1 cellular context compared by ENCODE assay signal in genomic region chr15:49494842-49495241, GRCh38.
TF ChIP-seq lines count a peak whose summit lies in the region.

No MANE protein-coding gene starts in this region.

TF ChIP-seq in IMR-90, 13 proteins besides CTCF, POLR2A, EP300 and RAD21 (continued from another document):
- TF ChIP-seq RFX5 (IDR thresholded peaks at IDR 0.05; ENCODE audit: low read depth, low read length), result no peak
